Comparison of ENCODE assay signal across 24 cellular contexts in genomic region chr4:175530655-175531054, GRCh38.
DNase-seq lines count a peak whose midpoint lies in the region; ATAC-seq, FAIRE-seq and TF ChIP-seq lines count a peak whose summit lies in the region.
"Had no signal": no experiment of that assay in that cellular context is flagged by ENCODE, and none has a peak within 500 bp of the region (broad histone marks: within the 10 kb centered on the region; RNA-seq: fewer than 3 reads in every experiment).

No MANE protein-coding gene starts in this region.

- DNase-seq in AG10803 (ENCODE audit: low read depth) = peak; percentile 25
- DNase-seq in GM12891 (ENCODE audit: insufficient read length, low spot score) = no peak
- no peak for DNase-seq in WTC11 (ENCODE audit: low spot score)
- no peak for DNase-seq in chondrocyte (ENCODE audit: low spot score)
- DNase-seq in upper lobe of right lung = no peak
- DNase-seq in Karpas-422 = no peak
- DNase-seq: CD4-positive, CD25-positive, alpha-beta regulatory T cell; MV-4-11; NCI-H1105; NCI-H1436 treated with DMSO at 0.1 percent for 48 hours; NCI-H187 treated with DMSO at 0.1 percent for 48 hours; NCI-H446; NCI-H524 treated with DMSO at 0.1 percent for 48 hours; NCI-H774; NK-92 treated with Interleukin-12 subunit alpha and Interleukin-12 subunit beta, amount 100 ng/mL, for 24 hours; PC-9; T-helper 1 cell had no signal

- H3K4me3 Mint-ChIP-seq in WTC11 (no peak overlapping the region), chondrocyte (ENCODE audit: unreplicated experiment) (no peak overlapping the region)
- H3K4me3 Mint-ChIP-seq: CD4-positive, CD25-positive, alpha-beta regulatory T cell; IgD-negative memory B cell had no signal

- no peaks in the 10 kb centered on the region for H3K9me2 ChIP-seq in Karpas-422 (replicated peaks; ENCODE audit: insufficient read depth, low read length)

- TF ChIP-seq POLR2A in GM12891 (IDR thresholded peaks at IDR 0.05; ENCODE audit: low read depth, low read length) = no peak

- H3K36me3 ChIP-seq in upper lobe of right lung (no peaks in the 10 kb centered on the region), Karpas-422 (ENCODE audit: insufficient read depth, low read length) (no peaks in the 10 kb centered on the region)
- H3K36me3 ChIP-seq: BLaER1, SJSA1 had no signal

- CTCF ChIA-PET in WTC11 (lab: Charles Lee) = no interaction called here

- H3K27ac ChIP-seq in upper lobe of right lung (no peak overlapping the region), Karpas-422 (ENCODE audit: low read length) (no peak overlapping the region)
- H3K27ac ChIP-seq: BLaER1, PC-9, SJSA1 had no signal

- H3K4me2 ChIP-seq in Karpas-422 (ENCODE audit: low read depth, low read length, poor library complexity, severe bottlenecking) = no peak overlapping the region
- H3K4me2 ChIP-seq: BLaER1, PC-9 had no signal

- H3K4me1 Mint-ChIP-seq in WTC11 (no peaks in the 10 kb centered on the region), chondrocyte (ENCODE audit: low read depth) (peaks cover 37% of the 10 kb centered on the region)
- H3K4me1 Mint-ChIP-seq: CD4-positive, CD25-positive, alpha-beta regulatory T cell had no signal

- H3K4me3 ChIP-seq in AG10803 (ENCODE audit: low read length) (no peak overlapping the region), upper lobe of right lung (no peak overlapping the region), Karpas-422 (ENCODE audit: low read length) (no peak overlapping the region)
- H3K4me3 ChIP-seq: BLaER1, PC-9, SJSA1 had no signal

- no peaks in the 10 kb centered on the region for H3K27me3 ChIP-seq in upper lobe of right lung
- H3K27me3 ChIP-seq in Karpas-422 (ENCODE audit: low read length) = no peaks in the 10 kb centered on the region
- H3K27me3 ChIP-seq: BLaER1, SJSA1 had no signal

- H3K27me3 Mint-ChIP-seq in WTC11 (ENCODE audit: low read depth) (no peaks in the 10 kb centered on the region), chondrocyte (ENCODE audit: low read depth) (no peaks in the 10 kb centered on the region)
- H3K27me3 Mint-ChIP-seq: CD4-positive, CD25-positive, alpha-beta regulatory T cell; IgD-negative memory B cell had no signal

- intact Hi-C loops in upper lobe of right lung (cut with DNase I) = no loop called here

- H3K27ac Mint-ChIP-seq in WTC11 (0 out of 2 replicates have a peak overlapping the region, but pooled peaks have one; percentile 50), chondrocyte (ENCODE audit: unreplicated experiment) (peak overlapping the region; percentile 83)
- H3K27ac Mint-ChIP-seq: CD4-positive, CD25-positive, alpha-beta regulatory T cell had no signal

- no peak for FAIRE-seq in GM12891 (lab: Jason Lieb, UNC)
- FAIRE-seq: H1 had no signal

- H3K79me2 ChIP-seq in Karpas-422 (ENCODE audit: low read length) = no peaks in the 10 kb centered on the region

- H3K9ac ChIP-seq in Karpas-422 (ENCODE audit: low read length) = no peak overlapping the region
- H3K9ac ChIP-seq: BLaER1 had no signal

- H3K36me3 Mint-ChIP-seq in WTC11 (peaks cover 8% of the 10 kb centered on the region), chondrocyte (ENCODE audit: low read depth) (peaks cover 16% of the 10 kb centered on the region)
- H3K36me3 Mint-ChIP-seq: CD4-positive, CD25-positive, alpha-beta regulatory T cell had no signal

- no peaks in the 10 kb centered on the region for H4K20me1 ChIP-seq in Karpas-422 (ENCODE audit: insufficient read depth, low read depth, low read length)
- H4K20me1 ChIP-seq: BLaER1 had no signal

- POLR2A ChIA-PET in WTC11 (lab: Charles Lee) = no interaction called here

- no peak overlapping the region for H2AFZ ChIP-seq in Karpas-422 (ENCODE audit: low read length)
- H2AFZ ChIP-seq: PC-9 had no signal

- H3K4me1 ChIP-seq in upper lobe of right lung (no peaks in the 10 kb centered on the region), Karpas-422 (ENCODE audit: low read length) (no peaks in the 10 kb centered on the region)

- no peaks in the 10 kb centered on the region for H3K9me3 ChIP-seq in upper lobe of right lung
- H3K9me3 ChIP-seq in Karpas-422 (ENCODE audit: low read length) = no peaks in the 10 kb centered on the region
- H3K9me3 ChIP-seq: SJSA1 had no signal

- ATAC-seq in WTC11 (no peak), upper lobe of right lung (no peak), HG02588 (IDR thresholded peaks at IDR 0.05; ENCODE audit: unreplicated experiment) (no peak), GM19397 (IDR thresholded peaks at IDR 0.05; ENCODE audit: unreplicated experiment) (no peak)
- ATAC-seq: Right ventricle myocardium inferior had no signal

- TF ChIP-seq CTCF in AG10803 (conservative IDR thresholded peaks at IDR 0.05; ENCODE audit: low read length) = no peak
- no peak for TF ChIP-seq CTCF in WTC11 (IDR thresholded peaks at IDR 0.05)
- TF ChIP-seq CTCF in chondrocyte (IDR thresholded peaks at IDR 0.05) = no peak
- no peak for TF ChIP-seq CTCF in upper lobe of right lung (IDR thresholded peaks at IDR 0.05)

- H3K9me3 Mint-ChIP-seq in WTC11 (peaks cover 12% of the 10 kb centered on the region), chondrocyte (ENCODE audit: low read depth) (peaks cover 24% of the 10 kb centered on the region)

TF ChIP-seq in GM12891, 5 proteins besides CTCF, POLR2A, EP300 and RAD21:
- TF ChIP-seq SPI1 (IDR thresholded peaks at IDR 0.05; ENCODE audit: low read depth, low read length) = peak; percentile 57
- no peak for TF ChIP-seq TAF1 (IDR thresholded peaks at IDR 0.05; ENCODE audit: low read depth, low read length)

TF ChIP-seq in WTC11, 78 proteins besides CTCF, POLR2A, EP300 and RAD21:
- TF ChIP-seq NR3C1 (CRISPR knock-in tag; conservative IDR thresholded peaks at IDR 0.05; ENCODE audit: low read depth) (no peak), GRHL2 (CRISPR knock-in tag; IDR thresholded peaks at IDR 0.05; ENCODE audit: insufficient replicate concordance, severe bottlenecking) (no peak), ATF6 (CRISPR knock-in tag; IDR thresholded peaks at IDR 0.05) (no peak), USF1 (CRISPR knock-in tag; IDR thresholded peaks at IDR 0.05) (no peak), ZNF532 (CRISPR knock-in tag; IDR thresholded peaks at IDR 0.05; ENCODE audit: borderline replicate concordance) (no peak)
